In genomic region chr12:9634177-9634803, GRCh38 we compare ENCODE assay signal across 8 cellular contexts. TPM values are rescaled to one million over a fixed set of nuclear protein-coding genes. Genes with fewer than 3 reads are reported as not detected.
A peak's percentile ranks its signal among the peaks of the same experiment; 100 is the strongest.
DNase-seq lines count a peak whose midpoint lies in the region; ATAC-seq and TF ChIP-seq lines count a peak whose summit lies in the region.

No MANE protein-coding gene starts in this region.

- POLR2A ChIA-PET in AG04449 (lab: Yijun Ruan, JAX), result no interaction called here

- no peaks in the 10 kb centered on the region for H3K9me3 Mint-ChIP-seq in natural killer cell treated with Interleukin-12 subunit alpha and Interleukin-12 subunit beta and Interleukin-15 and Interleukin-18, amount 100 ng/mL, for 72 hours
- peaks cover 15% of the 10 kb centered on the region for H3K9me3 Mint-ChIP-seq in type B pancreatic cell

- H3K36me3 ChIP-seq in effector memory CD4-positive, alpha-beta T cell (ENCODE audit: control insufficient read depth, insufficient read depth, low read length), result no peaks in the 10 kb centered on the region

- no peaks in the 10 kb centered on the region for H3K27me3 Mint-ChIP-seq in natural killer cell treated with Interleukin-12 subunit alpha and Interleukin-12 subunit beta and Interleukin-15 and Interleukin-18, amount 100 ng/mL, for 72 hours
- peaks cover 5% of the 10 kb centered on the region for H3K27me3 Mint-ChIP-seq in type B pancreatic cell

- H3K4me3 ChIP-seq in AG04449 (ENCODE audit: low read depth, low read length), result no peak overlapping the region
- no peak overlapping the region for H3K4me3 ChIP-seq in effector memory CD4-positive, alpha-beta T cell (ENCODE audit: insufficient read depth, low read depth, low read length, poor library complexity, severe bottlenecking)

- TF ChIP-seq CTCF in AG04449 (IDR thresholded peaks at IDR 0.05; ENCODE audit: insufficient read depth, low read length, missing control alignments) (peak; percentile 57), type B pancreatic cell (conservative IDR thresholded peaks at IDR 0.05) (peak; percentile 76)

- peak overlapping the region; percentile 60 to 88 for H3K27ac Mint-ChIP-seq in natural killer cell treated with Interleukin-12 subunit alpha and Interleukin-12 subunit beta and Interleukin-15 and Interleukin-18, amount 100 ng/mL, for 72 hours
- no peak overlapping the region for H3K27ac Mint-ChIP-seq in type B pancreatic cell

- no peak overlapping the region for H3K4me3 Mint-ChIP-seq in natural killer cell treated with Interleukin-12 subunit alpha and Interleukin-12 subunit beta and Interleukin-15 and Interleukin-18, amount 100 ng/mL, for 72 hours
- H3K4me3 Mint-ChIP-seq in type B pancreatic cell, result no peak overlapping the region

- no peaks in the 10 kb centered on the region for H3K9me3 ChIP-seq in effector memory CD4-positive, alpha-beta T cell (ENCODE audit: control insufficient read depth, low read length)

- peak; percentile 57 for ATAC-seq in GM18517 (IDR thresholded peaks at IDR 0.05; ENCODE audit: unreplicated experiment)
- ATAC-seq in natural killer cell treated with Interleukin-12 subunit alpha and Interleukin-12 subunit beta and Interleukin-15 and Interleukin-18, amount 100 ng/mL, for 72 hours, result peak; percentile 71 to 77

- DNase-seq in AG04449 (ENCODE audit: low read depth, low spot score), result no peak
- peak; percentile 39 for DNase-seq in NCI-H1694 treated with DMSO at 0.1 percent for 48 hours (lab: John Stamatoyannopoulos, UW)
- peak; percentile 79 to 83 for DNase-seq in activated CD4-positive, alpha-beta T cell treated with anti-CD3 and anti-CD28 coated beads, Interleukin-2, amount 50 U/mL, for 4 hours
- peak; percentile 41 to 65 (median 57) for DNase-seq in effector memory CD4-positive, alpha-beta T cell
- peak; percentile 76 for DNase-seq in natural killer cell treated with Interleukin-12 subunit alpha and Interleukin-12 subunit beta and Interleukin-15 and Interleukin-18, amount 100 ng/mL, for 72 hours (ENCODE audit: low spot score)
- no peak for DNase-seq in type B pancreatic cell (ENCODE audit: extremely low spot score, unreplicated experiment)
- no peak for DNase-seq in foreskin melanocyte

- no peaks in the 10 kb centered on the region for H3K27me3 ChIP-seq in effector memory CD4-positive, alpha-beta T cell (replicated peaks; ENCODE audit: control insufficient read depth, insufficient read depth, low read length, poor library complexity, severe bottlenecking)

- peaks cover 31% of the 10 kb centered on the region for H3K36me3 Mint-ChIP-seq in natural killer cell treated with Interleukin-12 subunit alpha and Interleukin-12 subunit beta and Interleukin-15 and Interleukin-18, amount 100 ng/mL, for 72 hours
- H3K36me3 Mint-ChIP-seq in type B pancreatic cell, result peaks cover 32% of the 10 kb centered on the region

- peaks cover 37 to 44% of the 10 kb centered on the region in 2 donors for H3K4me1 Mint-ChIP-seq in natural killer cell treated with Interleukin-12 subunit alpha and Interleukin-12 subunit beta and Interleukin-15 and Interleukin-18, amount 100 ng/mL, for 72 hours (ENCODE audit: low read depth in 2 of 2)
- no peaks in the 10 kb centered on the region for H3K4me1 Mint-ChIP-seq in type B pancreatic cell (ENCODE audit: unreplicated experiment)

- peaks cover 33% of the 10 kb centered on the region for H3K4me1 ChIP-seq in effector memory CD4-positive, alpha-beta T cell (ENCODE audit: control insufficient read depth, insufficient read depth, low read length, poor library complexity, severe bottlenecking)

- CTCF ChIA-PET in AG04449 (lab: Yijun Ruan, JAX), result interaction anchor here (0.7 to 17.1 kb wide), 13 partner anchors 9 to 304 kb away, joined by 3 to 245 read pairs (median 4); no protein-coding TSS in a partner anchor

- H3K27ac ChIP-seq in effector memory CD4-positive, alpha-beta T cell (ENCODE audit: insufficient read depth, low read length, poor library complexity, severe bottlenecking), result no peak overlapping the region

RNA-seq across cellular contexts. Expression of gene KLRB1, which starts 26.6 kb away (rescaled TPM):
- 10 to 100 TPM; 10.5 to 23.9 TPM for total RNA-seq in natural killer cell treated with Interleukin-12 subunit alpha and Interleukin-12 subunit beta and Interleukin-15 and Interleukin-18, amount 100 ng/mL, for 72 hours
- total RNA-seq in type B pancreatic cell (ENCODE audit: low replicate concordance), result not detected in 2 replicates

RNA-seq across cellular contexts. Expression of gene CLEC2D, which starts 35.2 kb away (rescaled TPM):
- 100 to 1,000 TPM in 1 of 2 donors, 10 to 100 TPM in 1; 95.2 to 122 TPM for total RNA-seq in natural killer cell treated with Interleukin-12 subunit alpha and Interleukin-12 subunit beta and Interleukin-15 and Interleukin-18, amount 100 ng/mL, for 72 hours
- 9.2 and 10.3 TPM in 2 replicates for total RNA-seq in type B pancreatic cell (ENCODE audit: low replicate concordance)

Comparison
In these comparisons a context has a peak if more than half of its experiments do, and no peak if none do; other contexts are left out.
1. DNase-seq: peak in NCI-H1694 treated with DMSO at 0.1 percent for 48 hours (single experiment), activated CD4-positive, alpha-beta T cell treated with anti-CD3 and anti-CD28 coated beads, Interleukin-2, amount 50 U/mL, for 4 hours (2 of 2), effector memory CD4-positive, alpha-beta T cell (3 of 3) and natural killer cell treated with Interleukin-12 subunit alpha and Interleukin-12 subunit beta and Interleukin-15 and Interleukin-18, amount 100 ng/mL, for 72 hours (single experiment); none in AG04449 (single experiment), type B pancreatic cell (single experiment) and foreskin melanocyte (single experiment).
2. RNA of gene KLRB1, which starts 26.6 kb away (total RNA-seq): 10.5 to 23.9 TPM in natural killer cell treated with Interleukin-12 subunit alpha and Interleukin-12 subunit beta and Interleukin-15 and Interleukin-18, amount 100 ng/mL, for 72 hours; not detected in type B pancreatic cell; every median in the first group is over 10 times any median in the second.